ENCODE assay signal across 8 cellular contexts in genomic region chr2:156435392-156435724, GRCh38. TPM values are rescaled to one million over a fixed set of nuclear protein-coding genes. Genes with fewer than 3 reads are reported as not detected.
DNase-seq lines count a peak whose midpoint lies in the region; ATAC-seq and TF ChIP-seq lines count a peak whose summit lies in the region.

No MANE protein-coding gene starts in this region.

- no peaks in the 10 kb centered on the region for H3K27me3 ChIP-seq in CD8-positive, alpha-beta T cell (ENCODE audit: insufficient read depth, low read length)
- no peaks in the 10 kb centered on the region for H3K27me3 ChIP-seq in thyroid gland

- no peaks in the 10 kb centered on the region for H3K27me3 Mint-ChIP-seq in CD8-positive, alpha-beta T cell (ENCODE audit: low read depth)

- no peak for ATAC-seq in CD8-positive, alpha-beta T cell
- ATAC-seq in HG03139 (IDR thresholded peaks at IDR 0.05; ENCODE audit: unreplicated experiment) (peak; percentile 1), left colon (peak; percentile 19)

- no peak for TF ChIP-seq CTCF in CD8-positive, alpha-beta T cell (IDR thresholded peaks at IDR 0.05)
- TF ChIP-seq CTCF in astrocyte of the spinal cord (IDR thresholded peaks at IDR 0.05; ENCODE audit: low read depth, low read length) (no peak), thyroid gland (IDR thresholded peaks at IDR 0.05) (no peak)

- H3K27ac ChIP-seq in CD8-positive, alpha-beta T cell (ENCODE audit: low read depth, low read length) = peak overlapping the region; percentile 44
- peak overlapping the region; percentile 96 to 99 (median 99) for H3K27ac ChIP-seq in thyroid gland

- no peaks in the 10 kb centered on the region for H3K36me3 ChIP-seq in CD8-positive, alpha-beta T cell (ENCODE audit: insufficient read depth, low read length)
- H3K36me3 ChIP-seq in thyroid gland = no peaks in the 10 kb centered on the region

- H3K4me1 Mint-ChIP-seq in CD8-positive, alpha-beta T cell (ENCODE audit: low read depth) = peaks cover 38% of the 10 kb centered on the region

- no peak for TF ChIP-seq POLR2A in thyroid gland (IDR thresholded peaks at IDR 0.05)

- H3K9me3 ChIP-seq in CD8-positive, alpha-beta T cell (ENCODE audit: low read length) = no peaks in the 10 kb centered on the region
- H3K9me3 ChIP-seq in thyroid gland = no peaks in the 10 kb centered on the region

- in situ Hi-C loops in astrocyte of the spinal cord (cut with HindIII; ENCODE audit: low sequenced_read_pairs) = no loop called here

- H3K27ac Mint-ChIP-seq in CD8-positive, alpha-beta T cell = peak overlapping the region; percentile 81

- intact Hi-C loops in CD8-positive, alpha-beta T cell (cut with DNase I, micrococcal nuclease) = loop anchor here (2.0 to 10.0 kb wide), 3 partner anchors 33 to 59 kb away; no protein-coding TSS in a partner anchor
- intact Hi-C loops in left colon (cut with DNase I, micrococcal nuclease) (loop anchor here in 1 of 2 donors (5.0 to 10.0 kb wide), 2 partner anchors 33 to 101 kb away; partner anchors contain the start of gene NR4A2), thyroid gland (cut with DNase I) (no loop called here)

- WGBS in thyroid gland, 2 donors = 8% methylated on average over 2 of the region's 19 CpGs; no CpG with 5 or more reads in 1 of the 2 donors

- POLR2A ChIA-PET in CD8-positive, alpha-beta T cell (lab: Charles Lee) = interaction anchor here (1.0 to 3.9 kb wide), 3 partner anchors 35 to 103 kb away, joined by 3 to 18 read pairs (median 7); partner anchors contain the start of gene NR4A2

- peak overlapping the region; percentile 99 for H3K4me3 Mint-ChIP-seq in CD8-positive, alpha-beta T cell

- peaks cover 6% of the 10 kb centered on the region for H3K36me3 Mint-ChIP-seq in CD8-positive, alpha-beta T cell

- CTCF ChIA-PET in CD8-positive, alpha-beta T cell (lab: Charles Lee) = interaction anchor here (0.9 to 1.8 kb wide), 2 partner anchors 35 to 100 kb away, joined by 3 to 4 read pairs; no protein-coding TSS in a partner anchor

- no peak for DNase-seq in CD8-positive, alpha-beta T cell
- DNase-seq in astrocyte of the spinal cord (ENCODE audit: low read depth, low spot score) = no peak
- peak in 1 of 2 donors; percentile 34 for DNase-seq in left colon
- DNase-seq in thyroid gland = no peak
- DNase-seq in CD1c-positive myeloid dendritic cell (ENCODE audit: extremely low spot score) = no peak
- DNase-seq in HK-2 (ENCODE audit: unreplicated experiment) = no peak
- DNase-seq in NCI-H526 (lab: John Stamatoyannopoulos, UW) = no peak

- peaks cover 21% of the 10 kb centered on the region for H3K4me1 ChIP-seq in CD8-positive, alpha-beta T cell (ENCODE audit: insufficient read depth, low read length)
- peaks cover 30 to 46% of the 10 kb centered on the region in 2 donors for H3K4me1 ChIP-seq in thyroid gland

- no peaks in the 10 kb centered on the region for H3K9me3 Mint-ChIP-seq in CD8-positive, alpha-beta T cell

- peak overlapping the region; percentile 70 for H3K4me3 ChIP-seq in CD8-positive, alpha-beta T cell (ENCODE audit: low read depth, low read length)
- H3K4me3 ChIP-seq in astrocyte of the spinal cord (ENCODE audit: low read depth, low read length) (peak overlapping the region; percentile 68), thyroid gland (replicated peaks in 1 of 3) (peak overlapping the region; percentile 46 to 57 (median 52))

RNA-seq across cellular contexts. Expression of gene GPD2, which starts 0.8 kb away (rescaled TPM):
- total RNA-seq in CD8-positive, alpha-beta T cell = 1 to 10 TPM; 4.7 to 6.9 TPM
- 10 to 100 TPM; 79.9 to 80.0 TPM for total RNA-seq in left colon
- total RNA-seq in thyroid gland = 100 to 1,000 TPM in 2 of 4 donors, 10 to 100 TPM in 2; 78.0 to 127 (median 105) TPM

Comparison
In these comparisons a context has a peak if more than half of its experiments do, and no peak if none do; other contexts are left out.
1. RNA of gene GPD2, which starts 0.8 kb away (total RNA-seq): 78.0 to 127 TPM in thyroid gland and 79.9 to 80.0 TPM in left colon; 4.7 to 6.9 TPM in CD8-positive, alpha-beta T cell; every median in the first group is over 10 times any median in the second.
2. Peak in every context shown above with its lines, with median percentiles within 50 percentile points of each other: H3K4me3 ChIP-seq.